ENCODE assay signal across 17 cellular contexts in the genomic region with DNA sequence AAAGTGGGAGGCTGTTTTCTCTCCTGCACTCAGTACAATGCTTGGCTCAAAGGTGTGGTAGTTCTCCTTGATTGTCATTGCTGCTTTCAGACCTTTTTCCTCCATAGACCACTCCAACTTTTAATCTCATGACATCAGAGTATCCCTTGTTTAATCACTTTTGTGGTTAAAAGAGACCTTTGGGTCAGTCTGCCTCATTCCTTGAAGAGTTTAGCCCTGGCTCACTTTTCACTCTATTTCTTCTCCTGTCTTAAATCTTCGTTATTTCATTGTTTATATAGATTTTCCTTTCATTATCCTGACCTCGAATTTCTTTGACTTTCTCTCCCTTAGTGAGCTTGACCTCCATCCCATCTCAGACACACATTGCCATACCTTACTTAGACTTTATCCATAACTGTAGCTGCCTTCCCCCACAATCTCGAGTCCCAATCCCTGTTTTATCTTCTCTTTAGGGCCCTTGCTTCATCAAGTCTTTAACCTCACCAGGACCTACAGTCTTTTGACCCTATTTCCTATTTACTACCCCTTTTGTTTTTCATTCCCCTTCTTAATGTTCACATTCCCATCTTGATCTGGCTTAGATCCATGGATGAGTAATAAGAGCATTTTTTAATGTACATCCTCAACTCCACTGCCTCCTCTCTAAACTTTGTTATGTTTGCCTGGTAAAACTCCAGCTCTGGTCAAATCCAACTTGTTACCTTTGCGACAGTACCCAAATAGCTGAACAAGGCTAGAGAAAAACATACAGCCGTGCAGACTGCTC. TPM values are rescaled to one million over a fixed set of nuclear protein-coding genes. Genes with fewer than 3 reads are reported as not detected.
DNase-seq lines count a peak whose midpoint lies in the region; ATAC-seq, FAIRE-seq and TF ChIP-seq lines count a peak whose summit lies in the region.
"Had no signal": no experiment of that assay in that cellular context is flagged by ENCODE, and none has a peak within 500 bp of the region (broad histone marks: within the 10 kb centered on the region; RNA-seq: fewer than 3 reads in every experiment).

No MANE protein-coding gene starts in this region.

- no peak overlapping the region for H3K4me2 ChIP-seq in HepG2 (ENCODE audit: low read depth, low read length)

- no peak overlapping the region for H2AFZ ChIP-seq in HepG2 (ENCODE audit: low read length)

- no peaks in the 10 kb centered on the region for H3K36me3 Mint-ChIP-seq in Caco-2 (ENCODE audit: insufficient read depth, unreplicated experiment)
- H3K36me3 Mint-ChIP-seq in activated T-cell treated with anti-CD3 and anti-CD28 coated beads, Interleukin-2, amount 50 U/mL, for 4 hours (ENCODE audit: insufficient read depth): peaks cover 5% of the 10 kb centered on the region

- POLR2A ChIA-PET in HepG2 (lab: Yijun Ruan, JAX) (no interaction called here), Caco-2 (lab: Charles Lee) (no interaction called here)

- peaks cover 2 to 9% of the 10 kb centered on the region in 2 experiments; a peak in 3 of 5 replicates for H3K36me3 ChIP-seq in HepG2 (replicated peaks in 1 of 2; ENCODE audit: control insufficient read depth in 1 of 2, insufficient read depth in 2 of 2, low read length in 2 of 2)
- H3K36me3 ChIP-seq in right lobe of liver: no peaks in the 10 kb centered on the region
- H3K36me3 ChIP-seq in Caco-2 (ENCODE audit: control insufficient read depth, insufficient read depth, low read length): no peaks in the 10 kb centered on the region
- H3K36me3 ChIP-seq: neutrophil had no signal

- TF ChIP-seq EP300 in HepG2 (IDR thresholded peaks at IDR 0.05; ENCODE audit: low read depth in 2 of 2, low read length in 2 of 2) (no peak), HepG2 (CRISPR knock-in tag; IDR thresholded peaks at IDR 0.05; ENCODE audit: borderline replicate concordance) (no peak)

- H4K20me1 ChIP-seq in HepG2 (ENCODE audit: insufficient read depth, low read length): peaks cover 12% of the 10 kb centered on the region

- no peak for ATAC-seq in HepG2
- ATAC-seq in right lobe of liver: no peak
- ATAC-seq in GM21515 (IDR thresholded peaks at IDR 0.05; ENCODE audit: unreplicated experiment): no peak
- no peak for ATAC-seq in activated T-cell treated with anti-CD3 and anti-CD28 coated beads, Interleukin-2, amount 50 U/mL, for 4 hours
- ATAC-seq: foreskin keratinocyte had no signal

- H3K9me3 Mint-ChIP-seq in Caco-2 (ENCODE audit: unreplicated experiment): no peaks in the 10 kb centered on the region
- H3K9me3 Mint-ChIP-seq in activated T-cell treated with anti-CD3 and anti-CD28 coated beads, Interleukin-2, amount 50 U/mL, for 4 hours: no peaks in the 10 kb centered on the region
- H3K9me3 Mint-ChIP-seq: dendritic cell treated with granulocyte-macrophage colony-stimulating factor and Interleukin-4, amounts not matched to agents 40 ng/mL and 50 ng/mL, for 4 days had no signal

- H3K9me3 ChIP-seq in HepG2 (ENCODE audit: low read length) (no peaks in the 10 kb centered on the region), right lobe of liver (no peaks in the 10 kb centered on the region), Caco-2 (no peaks in the 10 kb centered on the region)
- H3K9me3 ChIP-seq: neutrophil, stomach had no signal

- no peaks in the 10 kb centered on the region for H3K4me1 Mint-ChIP-seq in Caco-2 (ENCODE audit: low read depth, unreplicated experiment)
- H3K4me1 Mint-ChIP-seq in activated T-cell treated with anti-CD3 and anti-CD28 coated beads, Interleukin-2, amount 50 U/mL, for 4 hours (ENCODE audit: low read depth): peaks cover 31% of the 10 kb centered on the region

- TF ChIP-seq CTCF in HepG2 (CRISPR knock-in tag; IDR thresholded peaks at IDR 0.05) (no peak), right lobe of liver (IDR thresholded peaks at IDR 0.05) (no peak), Caco-2 (IDR thresholded peaks at IDR 0.05; ENCODE audit: insufficient read depth in 1 of 2, low read depth in 1 of 2, low read length in 1 of 2, severe bottlenecking in 1 of 2, unreplicated experiment in 1 of 2) (no peak)

- peak; percentile 15 for FAIRE-seq in HepG2 (lab: Jason Lieb, UNC)

- H3K4me3 Mint-ChIP-seq in Caco-2 (ENCODE audit: unreplicated experiment): no peak overlapping the region
- H3K4me3 Mint-ChIP-seq in activated T-cell treated with anti-CD3 and anti-CD28 coated beads, Interleukin-2, amount 50 U/mL, for 4 hours: no peak overlapping the region
- H3K4me3 Mint-ChIP-seq: dendritic cell treated with granulocyte-macrophage colony-stimulating factor and Interleukin-4, amounts not matched to agents 40 ng/mL and 50 ng/mL, for 4 days had no signal

- intact Hi-C loops in HepG2 (cut with micrococcal nuclease; ENCODE audit: unreplicated experiment): no loop called here
- intact Hi-C loops in right lobe of liver (cut with DNase I): no loop called here
- intact Hi-C loops in Caco-2 (cut with micrococcal nuclease; ENCODE audit: unreplicated experiment): no loop called here

- CTCF ChIA-PET in HepG2 (lab: Yijun Ruan, JAX; ENCODE audit: low intra/inter-chr PET ratio, low total read pairs) (no interaction called here), Caco-2 (lab: Charles Lee) (no interaction called here)

- H3K27me3 ChIP-seq in HepG2 (ENCODE audit: control insufficient read depth in 1 of 2, insufficient read depth in 2 of 2, low read length in 2 of 2) (no peaks in the 10 kb centered on the region), right lobe of liver (no peaks in the 10 kb centered on the region), Caco-2 (replicated peaks; ENCODE audit: control insufficient read depth, insufficient read depth, low read length) (no peaks in the 10 kb centered on the region; the same call in 1 of the 2 replicates)
- H3K27me3 ChIP-seq: foreskin keratinocyte, neutrophil, stomach had no signal

- TF ChIP-seq RAD21 in HepG2 (CRISPR knock-in tag; IDR thresholded peaks at IDR 0.05): no peak

- TF ChIP-seq POLR2A in HepG2 (IDR thresholded peaks at IDR 0.05; ENCODE audit: insufficient read depth in 1 of 2, low read depth in 2 of 2, low read length in 2 of 2) (no peak), right lobe of liver (IDR thresholded peaks at IDR 0.05) (no peak)

- in situ Hi-C loops in HepG2 (cut with HindIII; ENCODE audit: extremely low pct_ligation_motif_present, low pct_unique_long_range_greater_than_20kb): no loop called here

- H3K4me3 ChIP-seq in HepG2 (replicated peaks in 1 of 3; ENCODE audit: insufficient read depth in 1 of 3, low read depth in 2 of 3, low read length in 3 of 3) (no peak overlapping the region), right lobe of liver (no peak overlapping the region), Caco-2 (ENCODE audit: low read depth, low read length) (no peak overlapping the region)
- H3K4me3 ChIP-seq: skin epidermis, stomach had no signal

- H3K79me2 ChIP-seq in HepG2 (ENCODE audit: insufficient read depth, low read length): peaks cover 95% of the 10 kb centered on the region

- BruUV-seq in HepG2 (replicated peaks; lab: Mats Ljungman, UMichigan): no TSS peak
- BruUV-seq in Caco-2 (replicated peaks; lab: Mats Ljungman, UMichigan): no TSS peak

- H3K4me1 ChIP-seq in HepG2 (ENCODE audit: insufficient read depth, low read length) (peaks cover 15% of the 10 kb centered on the region), right lobe of liver (no peaks in the 10 kb centered on the region), Caco-2 (no peaks in the 10 kb centered on the region)

- no peaks in the 10 kb centered on the region for H3K27me3 Mint-ChIP-seq in Caco-2 (ENCODE audit: insufficient read depth, unreplicated experiment)
- no peaks in the 10 kb centered on the region for H3K27me3 Mint-ChIP-seq in activated T-cell treated with anti-CD3 and anti-CD28 coated beads, Interleukin-2, amount 50 U/mL, for 4 hours (ENCODE audit: low read depth)

- DNase-seq in HepG2 (ENCODE audit: low spot score): no peak
- DNase-seq in right lobe of liver: no peak
- peak; percentile 54 for DNase-seq in RPMI7951 (ENCODE audit: low read depth)
- DNase-seq in fibroblast of peridontal ligament (ENCODE audit: extremely low read depth): peak; percentile 80
- no peak for DNase-seq in Caco-2
- no peak for DNase-seq in HUDEP-2 (lab: John Stamatoyannopoulos, UW; ENCODE audit: unreplicated experiment in 76 of 76)
- no peak for DNase-seq in activated T-cell treated with anti-CD3 and anti-CD28 coated beads, Interleukin-2, amount 50 U/mL, for 4 hours
- DNase-seq: 8988T; activated T-cell treated with anti-CD3 and anti-CD28 coated beads, Interleukin-2, amount 50 U/mL, for 1 hour; foreskin keratinocyte; NCI-H1417; NCI-H446 treated with DMSO at 0.1 percent for 48 hours; stomach had no signal

- H3K27ac ChIP-seq in HepG2 (ENCODE audit: extremely low read length, insufficient read depth, low read length): no peak overlapping the region
- H3K27ac ChIP-seq in right lobe of liver: no peak overlapping the region
- H3K27ac ChIP-seq: foreskin keratinocyte, neutrophil, skin epidermis, stomach had no signal

- no peak overlapping the region for H3K9ac ChIP-seq in HepG2 (ENCODE audit: insufficient read depth, low read depth, low read length)

- 95% methylated on average over 5 of the region's 5 CpGs for WGBS in HepG2 (ENCODE audit: low lambda C conversion rate)
- WGBS in right lobe of liver (ENCODE audit: insufficient coverage, low coverage, low lambda C conversion rate, missing lambda C conversion rate): 92% methylated on average over 5 of the region's 5 CpGs

- no peak overlapping the region for H3K27ac Mint-ChIP-seq in Caco-2 (ENCODE audit: unreplicated experiment)
- H3K27ac Mint-ChIP-seq: dendritic cell treated with granulocyte-macrophage colony-stimulating factor and Interleukin-4, amounts not matched to agents 40 ng/mL and 50 ng/mL, for 4 days had no signal

RNA-seq across cellular contexts. Expression of a gene that starts 9.5 kb away (rescaled TPM):
- 60.1 and 136 TPM in 2 replicates for total RNA-seq in HepG2 (2016; rRNA removed; fragmentation: Illumina TruSeq; extraction: Trizol)
- total RNA-seq in HepG2 (2016; cell fraction: cytosol; rRNA removed; fragmentation: Illumina TruSeq; extraction: Trizol; ENCODE audit: low read depth): 427 and 465 TPM in 2 replicates
- total RNA-seq in HepG2 (2016; cell fraction: insoluble cytoplasmic fraction; rRNA removed; fragmentation: Illumina TruSeq; extraction: Trizol): 62.2 and 127 TPM in 2 replicates
- total RNA-seq in HepG2 (2016; cell fraction: membrane; rRNA removed; fragmentation: Illumina TruSeq; extraction: Trizol): 131 and 135 TPM in 2 replicates
- total RNA-seq in HepG2 (2016; cell fraction: nucleus; rRNA removed; fragmentation: Illumina TruSeq; extraction: Trizol): 67.8 and 78.6 TPM in 2 replicates
- polyA plus RNA-seq in HepG2 (2011; rRNA removed): 162 and 194 TPM in 2 replicates
- polyA plus RNA-seq in HepG2 (2011; cell fraction: cytosol; rRNA removed): 81.2 and 134 TPM in 2 replicates
- 23.1 and 30.4 TPM in 2 replicates for polyA plus RNA-seq in HepG2 (2011; cell fraction: nucleus; rRNA removed)
- polyA plus RNA-seq in HepG2 (2012): 126 and 155 TPM in 2 replicates
- 16.3 and 18.9 TPM in 2 replicates for polyA plus RNA-seq in HepG2 (2016; cell fraction: cytosol; fragmentation: Illumina TruSeq; extraction: Trizol; ENCODE audit: low read depth)
- 227 and 248 TPM in 2 replicates for polyA plus RNA-seq in HepG2 (2016; cell fraction: insoluble cytoplasmic fraction; fragmentation: Illumina TruSeq; extraction: Trizol; ENCODE audit: low read depth)
- 22.8 and 26.0 TPM in 2 replicates for polyA plus RNA-seq in HepG2 (2016; cell fraction: membrane; fragmentation: Illumina TruSeq; extraction: Trizol; ENCODE audit: low read depth)
- polyA plus RNA-seq in HepG2 (2016; cell fraction: nucleus; fragmentation: Illumina TruSeq; extraction: Trizol; ENCODE audit: insufficient read depth, low read depth): 96.5 and 111 TPM in 2 replicates
- polyA minus RNA-seq in HepG2 (2011; rRNA and poly(A)+ RNA removed; ENCODE audit: low replicate concordance): 126 and 271 TPM in 2 replicates
- polyA minus RNA-seq in HepG2 (2011; cell fraction: cytosol; rRNA and poly(A)+ RNA removed): 105 and 118 TPM in 2 replicates
- polyA minus RNA-seq in HepG2 (2011; cell fraction: nucleus; rRNA and poly(A)+ RNA removed): 95.1 and 136 TPM in 2 replicates
- total RNA-seq in right lobe of liver: 100 to 1,000 TPM in 1 of 6 experiments, 10 to 100 TPM in 5; 70.0 to 118 (median 84.3) TPM
- total RNA-seq in RPMI7951 (2014; rRNA removed; shearing (Covaris generic)): 97.7 and 103 TPM in 2 replicates
- total RNA-seq in Caco-2 (2022): 132 and 155 TPM in 2 replicates
- 10 to 100 TPM; 88.1 to 97.9 (median 90.5) TPM for total RNA-seq in activated T-cell treated with anti-CD3 and anti-CD28 coated beads, Interleukin-2, amount 50 U/mL, for 4 hours

Comparison
In these comparisons a context has a peak if more than half of its experiments do, and no peak if none do; other contexts are left out.
1. DNase-seq: peak in RPMI7951 (single experiment) and fibroblast of peridontal ligament (single experiment); none in HepG2 (single experiment), right lobe of liver (0 of 3), Caco-2 (0 of 2), HUDEP-2 (0 of 76) and activated T-cell treated with anti-CD3 and anti-CD28 coated beads, Interleukin-2, amount 50 U/mL, for 4 hours (single experiment).